ENCODE assay signal across 10 cellular contexts in the genomic region with DNA sequence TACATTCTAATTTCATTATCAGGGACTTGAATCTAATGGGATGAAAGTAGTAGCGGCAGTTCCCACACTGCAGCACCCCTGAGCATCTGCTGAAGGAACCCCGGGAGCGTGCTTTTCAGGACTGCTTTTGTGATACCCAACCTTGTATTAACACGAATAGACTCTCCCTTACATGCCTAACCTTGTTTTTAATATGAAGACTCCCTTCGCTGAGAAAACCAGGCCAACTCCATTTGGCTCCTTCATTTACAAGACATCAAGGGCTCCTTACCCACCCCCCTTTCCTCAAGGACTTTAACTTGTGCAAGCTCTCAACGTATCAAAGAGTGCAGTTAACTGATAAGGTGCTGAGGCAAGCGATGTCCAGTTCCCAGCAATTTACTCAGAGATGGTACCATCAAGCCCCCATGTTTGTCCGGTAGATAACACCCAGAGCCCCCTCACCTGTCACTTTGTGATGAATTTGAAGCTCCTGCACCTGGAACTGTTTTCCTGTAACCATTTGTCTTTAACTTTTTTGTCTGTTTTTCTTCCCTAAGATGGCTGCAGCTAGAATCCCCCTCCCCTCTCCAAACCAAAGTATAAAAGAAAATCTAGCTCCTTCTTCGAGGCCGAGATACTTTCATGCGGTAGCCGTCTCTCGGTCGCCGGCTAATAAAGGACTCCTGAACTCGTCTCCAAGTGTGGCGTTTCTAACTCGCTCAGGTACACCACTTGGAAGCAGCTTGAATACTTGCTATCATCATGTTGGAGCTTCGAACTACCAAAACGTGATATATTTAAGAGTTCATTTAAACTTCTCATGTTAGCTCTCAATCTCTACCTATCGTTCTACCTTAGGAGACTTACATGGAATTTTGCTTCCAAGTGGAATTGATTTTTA. TPM values are rescaled to one million over a fixed set of nuclear protein-coding genes. Genes with fewer than 3 reads are reported as not detected.
A peak's percentile ranks its signal among the peaks of the same experiment; 100 is the strongest.
DNase-seq lines count a peak whose midpoint lies in the region; ATAC-seq and FAIRE-seq lines count a peak whose summit lies in the region.
"Had no signal": no experiment of that assay in that cellular context is flagged by ENCODE, and none has a peak within 500 bp of the region (broad histone marks: within the 10 kb centered on the region; RNA-seq: fewer than 3 reads in every experiment).

No MANE protein-coding gene starts in this region.

- no peak for FAIRE-seq in small intestine (lab: Jason Lieb, UNC)
- FAIRE-seq: islet of Langerhans had no signal

- WGBS in small intestine, 3 donors = 85 to 87% (median 85%) methylated on average over 21 of the region's 21 CpGs

- no peaks in the 10 kb centered on the region for H3K27me3 Mint-ChIP-seq in activated T-cell treated with anti-CD3 and anti-CD28 coated beads, Interleukin-2, amount 50 U/mL, for 24 hours
- no peaks in the 10 kb centered on the region for H3K27me3 Mint-ChIP-seq in stimulated activated memory B cell treated with anti-CD40 and anti-IgM and Interleukin-4, amounts not matched to agents 10 μg/mL and 1 μg/mL and 100 μg/mL, for 72 hours

- H3K4me3 ChIP-seq in small intestine (ENCODE audit: low read depth in 1 of 2, low read length in 2 of 2) = no peak overlapping the region
- H3K4me3 ChIP-seq: upper lobe of left lung had no signal

- H3K9me3 ChIP-seq in small intestine (ENCODE audit: control insufficient read depth, low read depth) = no peaks in the 10 kb centered on the region
- H3K9me3 ChIP-seq: upper lobe of left lung had no signal

- no peak overlapping the region for H3K27ac ChIP-seq in small intestine (ENCODE audit: low read depth in 1 of 2, low read length in 1 of 2)
- H3K27ac ChIP-seq: upper lobe of left lung had no signal

- peaks cover 71% of the 10 kb centered on the region for H3K4me1 Mint-ChIP-seq in activated T-cell treated with anti-CD3 and anti-CD28 coated beads, Interleukin-2, amount 50 U/mL, for 24 hours (ENCODE audit: low read depth)
- H3K4me1 Mint-ChIP-seq in stimulated activated memory B cell treated with anti-CD40 and anti-IgM and Interleukin-4, amounts not matched to agents 10 μg/mL and 1 μg/mL and 100 μg/mL, for 72 hours = peaks cover 36% of the 10 kb centered on the region

- peaks cover 33 to 48% of the 10 kb centered on the region in 2 donors for H3K36me3 ChIP-seq in small intestine (ENCODE audit: control insufficient read depth in 2 of 2, insufficient read depth in 2 of 2, low read length in 2 of 2)

- peak overlapping the region; percentile 17 for H3K4me3 Mint-ChIP-seq in activated T-cell treated with anti-CD3 and anti-CD28 coated beads, Interleukin-2, amount 50 U/mL, for 24 hours
- no peak overlapping the region for H3K4me3 Mint-ChIP-seq in stimulated activated memory B cell treated with anti-CD40 and anti-IgM and Interleukin-4, amounts not matched to agents 10 μg/mL and 1 μg/mL and 100 μg/mL, for 72 hours

- H3K27me3 ChIP-seq in small intestine (ENCODE audit: control insufficient read depth in 2 of 2, insufficient read depth in 2 of 2, low read length in 2 of 2) = no peaks in the 10 kb centered on the region
- H3K27me3 ChIP-seq: upper lobe of left lung had no signal

- no peak for ATAC-seq in stimulated activated memory B cell treated with anti-CD40 and anti-IgM and Interleukin-4, amounts not matched to agents 10 μg/mL and 1 μg/mL and 100 μg/mL, for 72 hours
- ATAC-seq in GM21367 (IDR thresholded peaks at IDR 0.05; ENCODE audit: unreplicated experiment) = no peak

- H3K36me3 Mint-ChIP-seq in activated T-cell treated with anti-CD3 and anti-CD28 coated beads, Interleukin-2, amount 50 U/mL, for 24 hours (ENCODE audit: low read depth) = peaks cover 98% of the 10 kb centered on the region
- peaks cover 78% of the 10 kb centered on the region for H3K36me3 Mint-ChIP-seq in stimulated activated memory B cell treated with anti-CD40 and anti-IgM and Interleukin-4, amounts not matched to agents 10 μg/mL and 1 μg/mL and 100 μg/mL, for 72 hours

- no peaks in the 10 kb centered on the region for H3K4me1 ChIP-seq in small intestine (ENCODE audit: control insufficient read depth in 2 of 2, insufficient read depth in 1 of 2, low read depth in 1 of 2, low read length in 1 of 2)

- DNase-seq in activated T-cell treated with anti-CD3 and anti-CD28 coated beads, Interleukin-2, amount 50 U/mL, for 24 hours = no peak
- DNase-seq in activated T-cell treated with anti-CD3 and anti-CD28 coated beads, Interleukin-2, amount 50 U/mL, for 1 hour = no peak
- DNase-seq in NCI-H82 treated with DMSO at 0.1 percent for 48 hours (lab: John Stamatoyannopoulos, UW; ENCODE audit: unreplicated experiment) (peak; percentile 33), cerebellar cortex (ENCODE audit: low spot score) (peak; percentile 48), small intestine (no peak), NCI-H748 treated with DMSO at 0.1 percent for 48 hours (lab: John Stamatoyannopoulos, UW) (no peak)
- DNase-seq: upper lobe of left lung had no signal

- H3K9me3 Mint-ChIP-seq in activated T-cell treated with anti-CD3 and anti-CD28 coated beads, Interleukin-2, amount 50 U/mL, for 24 hours = no peaks in the 10 kb centered on the region
- no peaks in the 10 kb centered on the region for H3K9me3 Mint-ChIP-seq in stimulated activated memory B cell treated with anti-CD40 and anti-IgM and Interleukin-4, amounts not matched to agents 10 μg/mL and 1 μg/mL and 100 μg/mL, for 72 hours

- peak overlapping the region; percentile 89 for H3K27ac Mint-ChIP-seq in activated T-cell treated with anti-CD3 and anti-CD28 coated beads, Interleukin-2, amount 50 U/mL, for 24 hours
- peak overlapping the region; percentile 53 for H3K27ac Mint-ChIP-seq in stimulated activated memory B cell treated with anti-CD40 and anti-IgM and Interleukin-4, amounts not matched to agents 10 μg/mL and 1 μg/mL and 100 μg/mL, for 72 hours

RNA-seq across cellular contexts. Expression of a gene that starts 10.7 kb away (rescaled TPM):
- 100 to 1,000 TPM in 2 of 3 donors, 10 to 100 TPM in 1; 97.5 to 190 (median 176) TPM for polyA plus RNA-seq in small intestine

Comparison
In these comparisons a context has a peak if more than half of its experiments do, and no peak if none do; other contexts are left out.
1. DNase-seq: peak in NCI-H82 treated with DMSO at 0.1 percent for 48 hours (single experiment) and cerebellar cortex (single experiment); none in activated T-cell treated with anti-CD3 and anti-CD28 coated beads, Interleukin-2, amount 50 U/mL, for 24 hours (single experiment), activated T-cell treated with anti-CD3 and anti-CD28 coated beads, Interleukin-2, amount 50 U/mL, for 1 hour (single experiment), small intestine (single experiment) and NCI-H748 treated with DMSO at 0.1 percent for 48 hours (single experiment).